8 cellular contexts compared by ENCODE assay signal in genomic region chr21:43269461-43269860, GRCh38.
A peak's percentile ranks its signal among the peaks of the same experiment; 100 is the strongest.
DNase-seq lines count a peak whose midpoint lies in the region; ATAC-seq and TF ChIP-seq lines count a peak whose summit lies in the region.

No MANE protein-coding gene starts in this region.

- no peaks in the 10 kb centered on the region for H3K36me3 ChIP-seq in DND-41 (ENCODE audit: insufficient read depth, low read length)
- no peaks in the 10 kb centered on the region for H3K36me3 ChIP-seq in smooth muscle cell (ENCODE audit: low read depth)
- H3K36me3 ChIP-seq in vagina = no peaks in the 10 kb centered on the region

- H3K9ac ChIP-seq in DND-41 (ENCODE audit: low read depth, low read length) (no peak overlapping the region), smooth muscle cell (ENCODE audit: low read depth) (no peak overlapping the region)

- H3K4me2 ChIP-seq in DND-41 (ENCODE audit: insufficient read depth, low read length) (no peak overlapping the region), smooth muscle cell (no peak overlapping the region)

- H3F3A ChIP-seq in smooth muscle cell (ENCODE audit: low read depth) = no peaks in the 10 kb centered on the region

- POLR2A ChIA-PET in RWPE1 (lab: Yijun Ruan, JAX; ENCODE audit: low non-redundant PET) = no interaction called here

- H3K27ac ChIP-seq in DND-41 (ENCODE audit: low read length) = no peak overlapping the region
- no peak overlapping the region for H3K27ac ChIP-seq in smooth muscle cell (ENCODE audit: low read depth)
- H3K27ac ChIP-seq in RWPE1 = no peak overlapping the region
- no peak overlapping the region for H3K27ac ChIP-seq in vagina

- H3K79me2 ChIP-seq in DND-41 (ENCODE audit: insufficient read depth, low read length) (no peaks in the 10 kb centered on the region), smooth muscle cell (ENCODE audit: low read depth) (no peaks in the 10 kb centered on the region)

- TF ChIP-seq CTCF in DND-41 (IDR thresholded peaks at IDR 0.05; ENCODE audit: borderline replicate concordance, extremely low read depth, low read length, poor library complexity, severe bottlenecking) (peak; percentile 57), cardiac fibroblast (IDR thresholded peaks at IDR 0.05; ENCODE audit: low read depth, low read length) (peak; percentile 41), smooth muscle cell (IDR thresholded peaks at IDR 0.05; ENCODE audit: borderline replicate concordance, insufficient read depth, poor library complexity, severe bottlenecking) (peak; percentile 16), RWPE1 (conservative IDR thresholded peaks at IDR 0.05; ENCODE audit: low read depth) (no peak), vagina (IDR thresholded peaks at IDR 0.05) (no peak)

- H3K4me1 ChIP-seq in DND-41 (ENCODE audit: insufficient read depth, low read length) = no peaks in the 10 kb centered on the region
- no peaks in the 10 kb centered on the region for H3K4me1 ChIP-seq in smooth muscle cell (ENCODE audit: low read depth)
- peaks cover 10% of the 10 kb centered on the region for H3K4me1 ChIP-seq in vagina

- H2AFZ ChIP-seq in DND-41 (ENCODE audit: low read depth, low read length) = no peak overlapping the region
- H2AFZ ChIP-seq in smooth muscle cell (ENCODE audit: low read depth) = no peak overlapping the region

- H3K9me3 ChIP-seq in DND-41 (ENCODE audit: insufficient read depth, low read length, severe bottlenecking) (no peaks in the 10 kb centered on the region), smooth muscle cell (replicated peaks; ENCODE audit: low read depth) (no peaks in the 10 kb centered on the region), vagina (no peaks in the 10 kb centered on the region)

- TF ChIP-seq POLR2A in vagina (IDR thresholded peaks at IDR 0.05) = no peak

- intact Hi-C loops in posterior vena cava (cut with DNase I) = no loop called here
- intact Hi-C loops in vagina (cut with DNase I) = no loop called here

- no peaks in the 10 kb centered on the region for H3K27me3 ChIP-seq in DND-41 (ENCODE audit: insufficient read depth, low read length, poor library complexity)
- no peaks in the 10 kb centered on the region for H3K27me3 ChIP-seq in smooth muscle cell (ENCODE audit: low read depth)
- no peaks in the 10 kb centered on the region for H3K27me3 ChIP-seq in vagina

- no peak overlapping the region for H3K4me3 ChIP-seq in DND-41 (ENCODE audit: low read depth in 1 of 2, low read length in 2 of 2)
- H3K4me3 ChIP-seq in cardiac fibroblast (replicated peaks in 1 of 2; ENCODE audit: low read depth in 2 of 2, low read length in 2 of 2) = no peak overlapping the region
- no peak overlapping the region for H3K4me3 ChIP-seq in smooth muscle cell
- H3K4me3 ChIP-seq in vagina = no peak overlapping the region

- WGBS in smooth muscle cell (ENCODE audit: low lambda C conversion rate) = 73% methylated on average over 10 of the region's 10 CpGs

- DNase-seq in DND-41 (peak; percentile 44), RPMI8226 (peak; percentile 45), cardiac fibroblast (ENCODE audit: low read depth in 2 of 2) (no peak), smooth muscle cell (lab: John Stamatoyannopoulos, UW; ENCODE audit: unreplicated experiment) (no peak), posterior vena cava (ENCODE audit: low spot score) (no peak), RWPE1 (ENCODE audit: low spot score) (no peak), NCI-H128 (lab: John Stamatoyannopoulos, UW; ENCODE audit: unreplicated experiment) (no peak), vagina (ENCODE audit: extremely low spot score in 2 of 2) (no peak)

- CTCF ChIA-PET in RWPE1 (lab: Yijun Ruan, JAX) = interaction anchor here (0.7 kb wide), 1 partner anchor 24 kb away, joined by 4 read pairs; no protein-coding TSS in a partner anchor

- H4K20me1 ChIP-seq in DND-41 (ENCODE audit: insufficient read depth, low read length) (no peaks in the 10 kb centered on the region), smooth muscle cell (ENCODE audit: low read depth) (no peaks in the 10 kb centered on the region)

- peak; percentile 72 for ATAC-seq in DND-41 (ENCODE audit: insufficient read depth, low read depth)

Comparison
In these comparisons a context has a peak if more than half of its experiments do, and no peak if none do; other contexts are left out.
1. DNase-seq: peak in DND-41 (single experiment) and RPMI8226 (single experiment); none in cardiac fibroblast (0 of 2), smooth muscle cell (single experiment), posterior vena cava (single experiment), RWPE1 (single experiment), NCI-H128 (single experiment) and vagina (0 of 2).
2. CTCF ChIP-seq: peak in DND-41 (single experiment), cardiac fibroblast (single experiment) and smooth muscle cell (single experiment); none in RWPE1 (single experiment) and vagina (0 of 3).